ENCODE assay signal across 2 cellular contexts in the genomic region with DNA sequence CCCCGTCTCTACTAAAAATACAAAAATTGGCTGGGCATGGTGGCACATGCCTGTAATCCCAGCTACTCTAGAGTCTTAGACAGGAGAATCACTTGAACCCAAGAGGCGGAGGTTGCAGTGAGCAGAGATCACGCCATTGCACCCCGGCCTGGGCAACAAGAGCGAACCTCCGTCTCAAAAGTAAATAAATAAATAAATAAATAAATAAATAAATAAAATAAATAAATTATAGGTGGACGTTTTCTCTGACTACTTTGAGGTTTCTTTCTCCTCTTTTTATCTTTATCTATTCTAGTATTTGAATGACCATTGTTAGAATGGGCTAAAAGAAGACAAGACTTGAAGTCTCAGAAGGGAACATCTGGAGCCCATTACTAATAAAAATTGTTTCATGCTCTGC. TPM values are rescaled to one million over a fixed set of nuclear protein-coding genes. Genes with fewer than 3 reads are reported as not detected.
"Had no signal": no experiment of that assay in that cellular context is flagged by ENCODE, and none has a peak within 500 bp of the region (broad histone marks: within the 10 kb centered on the region; RNA-seq: fewer than 3 reads in every experiment).

No MANE protein-coding gene starts in this region.

RNA-seq across cellular contexts. Expression of a gene that starts 54.8 kb away (rescaled TPM):
- total RNA-seq: OCI-LY7, Right ventricle myocardium superior had no signal
